ENCODE assay signal across 11 cellular contexts in the genomic region with DNA sequence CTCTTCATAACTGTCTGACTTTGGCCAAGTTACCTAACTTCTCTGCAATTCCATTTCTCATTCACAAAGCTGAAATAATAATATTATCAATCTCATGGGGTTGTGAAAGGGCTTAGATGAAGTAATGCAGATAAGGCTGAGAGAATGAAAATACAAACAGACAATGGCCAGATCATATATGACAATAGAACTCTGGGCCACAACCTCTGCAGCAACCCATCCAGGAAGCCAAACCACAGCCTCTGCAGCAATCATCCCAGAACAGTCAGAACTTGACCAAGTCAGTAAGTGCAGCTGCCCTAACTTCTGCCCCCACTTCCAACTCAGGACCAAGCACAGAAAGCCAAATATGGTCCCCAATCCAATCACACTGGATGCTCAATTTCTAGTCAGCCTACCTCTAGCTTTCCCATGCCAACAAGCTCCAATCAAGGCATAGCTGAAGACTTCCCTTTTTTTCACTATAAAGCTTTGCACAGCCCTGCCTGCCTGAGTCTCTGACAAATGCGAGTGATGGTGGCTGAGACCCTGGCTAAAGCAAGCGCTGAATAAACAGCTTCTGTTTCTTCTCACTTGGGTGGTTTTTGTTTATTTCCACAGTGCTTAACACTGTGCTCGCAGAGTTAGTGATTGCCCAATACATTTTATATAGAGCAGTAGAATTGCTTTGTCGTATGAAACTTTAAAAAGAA. TPM values are rescaled to one million over a fixed set of nuclear protein-coding genes. Genes with fewer than 3 reads are reported as not detected.
DNase-seq lines count a peak whose midpoint lies in the region; ATAC-seq lines count a peak whose summit lies in the region.
"Had no signal": no experiment of that assay in that cellular context is flagged by ENCODE, and none has a peak within 500 bp of the region (broad histone marks: within the 10 kb centered on the region; RNA-seq: fewer than 3 reads in every experiment).

No MANE protein-coding gene starts in this region.

- H3K27ac Mint-ChIP-seq in activated CD8-positive, alpha-beta T cell treated with anti-CD3 and anti-CD28 coated beads, Interleukin-2, amount 10 ng/mL, durations not matched to agents 7 days and 5 days = no peak overlapping the region

- peak; percentile 39 for DNase-seq in Daoy (ENCODE audit: low read depth)
- DNase-seq in activated CD8-positive, alpha-beta T cell treated with anti-CD3 and anti-CD28 coated beads, Interleukin-2, amount 10 ng/mL, durations not matched to agents 7 days and 5 days = peak; percentile 52
- DNase-seq in COR-L47 (lab: John Stamatoyannopoulos, UW) = no peak
- DNase-seq in DMS53 (lab: John Stamatoyannopoulos, UW) = no peak
- no peak for DNase-seq in HT-29 (ENCODE audit: low spot score)
- DNase-seq in ACHN = no peak
- DNase-seq: activated T-cell treated with anti-CD3 and anti-CD28 coated beads, Interleukin-2, amount 50 U/mL, for 4 hours; NCI-H1417; uterus had no signal

- POLR2A ChIA-PET in activated CD8-positive, alpha-beta T cell treated with anti-CD3 and anti-CD28 coated beads, Interleukin-2, amount 10 ng/mL, durations not matched to agents 7 days and 5 days (lab: Charles Lee) = interaction anchor here (1.9 kb wide), 1 partner anchor 35 kb away, joined by 8 read pairs; the partner anchor contains the start of gene TNPO3

- peaks cover 25% of the 10 kb centered on the region for H3K4me1 Mint-ChIP-seq in activated CD8-positive, alpha-beta T cell treated with anti-CD3 and anti-CD28 coated beads, Interleukin-2, amount 10 ng/mL, durations not matched to agents 7 days and 5 days (ENCODE audit: low read depth)

- no peaks in the 10 kb centered on the region for H3K36me3 Mint-ChIP-seq in activated CD8-positive, alpha-beta T cell treated with anti-CD3 and anti-CD28 coated beads, Interleukin-2, amount 10 ng/mL, durations not matched to agents 7 days and 5 days (ENCODE audit: low read depth)

- H3K4me3 Mint-ChIP-seq in activated CD8-positive, alpha-beta T cell treated with anti-CD3 and anti-CD28 coated beads, Interleukin-2, amount 10 ng/mL, durations not matched to agents 7 days and 5 days = no peak overlapping the region
- H3K4me3 Mint-ChIP-seq: activated T-cell treated with anti-CD3 and anti-CD28 coated beads, Interleukin-2, amount 50 U/mL, for 4 hours had no signal

- in situ Hi-C loops in ACHN (cut with HindIII; ENCODE audit: low pct_ligation_motif_present, low pct_unique_long_range_greater_than_20kb, low sequenced_read_pairs) = no loop called here

- CTCF ChIA-PET in activated CD8-positive, alpha-beta T cell treated with anti-CD3 and anti-CD28 coated beads, Interleukin-2, amount 10 ng/mL, durations not matched to agents 7 days and 5 days (lab: Charles Lee) = interaction anchor here (1.0 to 4.3 kb wide), 14 partner anchors 9 to 227 kb away, joined by 3 to 29 read pairs (median 5); partner anchors contain the start of genes ATP6V1F, IRF5 and TNPO3

- ATAC-seq in GM19467 (IDR thresholded peaks at IDR 0.05; ENCODE audit: unreplicated experiment) = peak; percentile 55
- ATAC-seq in HG03280 (IDR thresholded peaks at IDR 0.05; ENCODE audit: unreplicated experiment) = peak; percentile 55
- ATAC-seq in activated CD8-positive, alpha-beta T cell treated with anti-CD3 and anti-CD28 coated beads, Interleukin-2, amount 10 ng/mL, durations not matched to agents 7 days and 5 days = peak; percentile 70

- peaks cover 2% of the 10 kb centered on the region for H3K27me3 Mint-ChIP-seq in activated CD8-positive, alpha-beta T cell treated with anti-CD3 and anti-CD28 coated beads, Interleukin-2, amount 10 ng/mL, durations not matched to agents 7 days and 5 days (ENCODE audit: low read depth)

- no peaks in the 10 kb centered on the region for H3K9me3 Mint-ChIP-seq in activated CD8-positive, alpha-beta T cell treated with anti-CD3 and anti-CD28 coated beads, Interleukin-2, amount 10 ng/mL, durations not matched to agents 7 days and 5 days (ENCODE audit: insufficient read depth)
- H3K9me3 Mint-ChIP-seq: activated T-cell treated with anti-CD3 and anti-CD28 coated beads, Interleukin-2, amount 50 U/mL, for 4 hours had no signal

RNA-seq across cellular contexts. Expression of gene TNPO3, which starts 34.8 kb away (rescaled TPM):
- total RNA-seq in Daoy (2014; rRNA removed; shearing (Covaris generic)) = 135 and 137 TPM in 2 replicates
- total RNA-seq in activated CD8-positive, alpha-beta T cell treated with anti-CD3 and anti-CD28 coated beads, Interleukin-2, amount 10 ng/mL, durations not matched to agents 7 days and 5 days = 10 to 100 TPM; 47.2 to 47.9 TPM
- 66.8 and 73.7 TPM in 2 replicates for total RNA-seq in HT-29 (2014; rRNA removed; shearing (Covaris generic))

RNA-seq across cellular contexts. Expression of gene TSPAN33, which starts 54.8 kb away (rescaled TPM):
- 15.1 and 17.7 TPM in 2 replicates for total RNA-seq in Daoy (2014; rRNA removed; shearing (Covaris generic))
- 1 to 10 TPM; 2.7 to 2.8 TPM for total RNA-seq in activated CD8-positive, alpha-beta T cell treated with anti-CD3 and anti-CD28 coated beads, Interleukin-2, amount 10 ng/mL, durations not matched to agents 7 days and 5 days
- 0.89 and 1.6 TPM in 2 replicates for total RNA-seq in HT-29 (2014; rRNA removed; shearing (Covaris generic))

Comparison
In these comparisons a context has a peak if more than half of its experiments do, and no peak if none do; other contexts are left out.
1. DNase-seq: peak in Daoy (single experiment) and activated CD8-positive, alpha-beta T cell treated with anti-CD3 and anti-CD28 coated beads, Interleukin-2, amount 10 ng/mL, durations not matched to agents 7 days and 5 days (single experiment); none in COR-L47 (single experiment), DMS53 (single experiment), HT-29 (single experiment) and ACHN (single experiment).
2. Peak in every context shown above with its lines, with median percentiles within 50 percentile points of each other: ATAC-seq.